11 cellular contexts compared by ENCODE assay signal in the genomic region with DNA sequence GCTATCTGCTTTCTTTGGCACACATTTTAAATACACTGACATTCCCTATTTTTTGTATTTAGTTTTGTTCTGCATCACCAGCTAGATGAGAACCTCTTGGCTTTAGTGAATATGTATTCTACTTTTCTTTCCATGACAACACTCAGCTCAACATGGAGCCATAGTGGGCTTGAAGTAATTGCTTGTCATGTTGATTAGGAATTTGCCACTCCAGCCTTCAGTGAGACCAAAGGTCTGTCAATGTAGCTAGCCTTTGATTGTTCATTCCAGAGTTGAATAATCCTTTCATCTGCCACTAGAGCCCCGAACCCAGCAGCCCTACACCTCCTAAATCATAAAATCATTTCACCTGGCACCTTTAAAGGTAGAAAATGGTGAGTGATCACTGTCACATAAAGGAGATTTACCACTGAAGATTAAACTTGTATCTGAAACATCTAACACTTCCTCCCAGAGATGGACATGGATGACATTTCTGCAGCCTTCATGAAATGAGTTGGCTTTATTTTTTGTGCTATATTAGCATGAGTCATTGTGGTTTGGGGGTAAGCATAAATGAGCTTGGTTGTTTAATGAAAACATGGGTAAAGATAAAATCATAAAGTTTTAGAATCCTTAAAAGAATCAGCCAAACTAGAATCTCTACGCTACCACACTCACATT. TPM values are rescaled to one million over a fixed set of nuclear protein-coding genes. Genes with fewer than 3 reads are reported as not detected.
DNase-seq lines count a peak whose midpoint lies in the region; ATAC-seq and TF ChIP-seq lines count a peak whose summit lies in the region.
"Had no signal": no experiment of that assay in that cellular context is flagged by ENCODE, and none has a peak within 500 bp of the region (broad histone marks: within the 10 kb centered on the region; RNA-seq: fewer than 3 reads in every experiment).

No MANE protein-coding gene starts in this region.

- in situ Hi-C loops in mammary epithelial cell (cut with MboI; ENCODE audit: low sequenced_read_pairs in 2 of 2): no loop called here

- peaks cover 3% of the 10 kb centered on the region for H3K79me2 ChIP-seq in mammary epithelial cell (ENCODE audit: insufficient read depth, low read length)

- TF ChIP-seq CTCF in mammary epithelial cell (conservative IDR thresholded peaks at IDR 0.05 in 1 of 2, IDR thresholded peaks at IDR 0.05 in 1 of 2; ENCODE audit: extremely low read depth in 1 of 2, insufficient read depth in 1 of 2, low read depth in 1 of 2, low read length in 2 of 2): no peak
- TF ChIP-seq CTCF in breast epithelium (IDR thresholded peaks at IDR 0.05): no peak
- no peak for TF ChIP-seq CTCF in WTC11 (IDR thresholded peaks at IDR 0.05)
- TF ChIP-seq CTCF in BE2C (IDR thresholded peaks at IDR 0.05; ENCODE audit: low read depth, low read length): no peak

- peak overlapping the region; percentile 5 for H3K4me3 Mint-ChIP-seq in WTC11

- BruUV-seq in mammary epithelial cell (replicated peaks; lab: Mats Ljungman, UMichigan): no TSS peak

- ATAC-seq in WTC11: peak; percentile 88
- ATAC-seq: psoas muscle had no signal

- DNase-seq in mammary epithelial cell (peak; percentile 36), breast epithelium (ENCODE audit: low spot score in 2 of 2) (no peak), WTC11 (ENCODE audit: low spot score) (no peak), fibroblast of peridontal ligament (ENCODE audit: extremely low read depth) (peak; percentile 52), NCI-H2107 treated with DMSO at 0.1 percent for 48 hours (lab: John Stamatoyannopoulos, UW; ENCODE audit: unreplicated experiment) (no peak), NOMO-1 treated with dmso at 0.1 percent for 144 hours (lab: John Stamatoyannopoulos, UW; ENCODE audit: unreplicated experiment) (no peak), NCI-H146 (lab: John Stamatoyannopoulos, UW) (no peak), BE2C (no peak)
- DNase-seq: NCI-H2081, psoas muscle, SJCRH30 had no signal

- H3K9me3 Mint-ChIP-seq in WTC11: no peaks in the 10 kb centered on the region

- H3K4me2 ChIP-seq in mammary epithelial cell (ENCODE audit: insufficient read depth, low read depth, low read length): no peak overlapping the region

- H3K27me3 Mint-ChIP-seq in WTC11 (ENCODE audit: low read depth): no peaks in the 10 kb centered on the region

- CTCF ChIA-PET in mammary epithelial cell (lab: Charles Lee; ENCODE audit: low non-redundant PET) (no interaction called here), WTC11 (lab: Charles Lee) (interaction anchor here (1.0 to 2.2 kb wide), 2 partner anchors 16 to 36 kb away, joined by 3 to 6 read pairs; no protein-coding TSS in a partner anchor)

- no peak overlapping the region for H2AFZ ChIP-seq in mammary epithelial cell (ENCODE audit: low read depth, low read length)

- H3K36me3 ChIP-seq in mammary epithelial cell (ENCODE audit: insufficient read depth, low read length) (peaks cover 40% of the 10 kb centered on the region), breast epithelium (peaks cover 12% of the 10 kb centered on the region), BE2C (peaks cover 84% of the 10 kb centered on the region)

- H3K4me1 Mint-ChIP-seq in WTC11: peaks cover 27% of the 10 kb centered on the region

- 94% methylated on average over 2 of the region's 2 CpGs for WGBS in mammary epithelial cell (ENCODE audit: low coverage, missing lambda C conversion rate)

- H3K4me1 ChIP-seq in mammary epithelial cell (ENCODE audit: insufficient read depth, low read length) (peaks cover 18% of the 10 kb centered on the region), breast epithelium (no peaks in the 10 kb centered on the region), BE2C (no peaks in the 10 kb centered on the region)
- H3K4me1 ChIP-seq: psoas muscle, SJCRH30 had no signal

- no peaks in the 10 kb centered on the region for H3K9me3 ChIP-seq in mammary epithelial cell (replicated peaks; ENCODE audit: insufficient read depth, low read length)
- no peaks in the 10 kb centered on the region for H3K9me3 ChIP-seq in breast epithelium
- no peaks in the 10 kb centered on the region for H3K9me3 ChIP-seq in BE2C
- H3K9me3 ChIP-seq: psoas muscle, SJCRH30 had no signal

- no peak overlapping the region for H3K4me3 ChIP-seq in mammary epithelial cell (replicated peaks in 1 of 3; ENCODE audit: insufficient read depth in 1 of 3, low read depth in 2 of 3, low read length in 3 of 3)
- H3K4me3 ChIP-seq in breast epithelium: no peak overlapping the region
- no peak overlapping the region for H3K4me3 ChIP-seq in BE2C (ENCODE audit: low read depth, low read length)
- H3K4me3 ChIP-seq: psoas muscle, SJCRH30 had no signal

- H3K27ac ChIP-seq in mammary epithelial cell (ENCODE audit: insufficient read depth, low read depth, low read length): no peak overlapping the region
- no peak overlapping the region for H3K27ac ChIP-seq in breast epithelium
- H3K27ac ChIP-seq: psoas muscle, SJCRH30 had no signal

- peak overlapping the region; percentile 92 for H3K27ac Mint-ChIP-seq in WTC11

- dilution Hi-C loops in mammary epithelial cell (cut with HindIII; ENCODE audit: low sequenced_read_pairs): no loop called here

- peaks cover 79% of the 10 kb centered on the region for H3K36me3 Mint-ChIP-seq in WTC11

- POLR2A ChIA-PET in WTC11 (lab: Charles Lee): interaction anchor here (0.5 kb wide), 1 partner anchor 9 kb away, joined by 3 read pairs; no protein-coding TSS in a partner anchor

- no peak overlapping the region for H3K9ac ChIP-seq in mammary epithelial cell (ENCODE audit: insufficient read depth, low read length)

- intact Hi-C loops in mammary epithelial cell (cut with micrococcal nuclease) (no loop called here), breast epithelium (cut with DNase I; ENCODE audit: low total_unique reads) (no loop called here)

- TF ChIP-seq POLR2A in breast epithelium (IDR thresholded peaks at IDR 0.05): no peak

- no peaks in the 10 kb centered on the region for H4K20me1 ChIP-seq in mammary epithelial cell (ENCODE audit: insufficient read depth, low read length)

- H3K27me3 ChIP-seq in mammary epithelial cell (ENCODE audit: insufficient read depth, low read length) (no peaks in the 10 kb centered on the region), breast epithelium (no peaks in the 10 kb centered on the region), BE2C (no peaks in the 10 kb centered on the region)
- H3K27me3 ChIP-seq: SJCRH30 had no signal

TF ChIP-seq in WTC11, 78 proteins besides CTCF, POLR2A, EP300 and RAD21 (continues in another document):
- TF ChIP-seq ARID4B (CRISPR knock-in tag; IDR thresholded peaks at IDR 0.05; ENCODE audit: borderline replicate concordance) (no peak), SMAD4 (CRISPR knock-in tag; IDR thresholded peaks at IDR 0.05) (no peak), ATF1 (CRISPR knock-in tag; IDR thresholded peaks at IDR 0.05) (no peak), MXD4 (CRISPR knock-in tag; IDR thresholded peaks at IDR 0.05; ENCODE audit: borderline replicate concordance) (no peak), NFYB (CRISPR knock-in tag; conservative IDR thresholded peaks at IDR 0.05; ENCODE audit: low read depth) (no peak), ZNF232 (CRISPR knock-in tag; IDR thresholded peaks at IDR 0.05) (no peak), GABPB1 (CRISPR knock-in tag; IDR thresholded peaks at IDR 0.05) (no peak), NR1H2 (CRISPR knock-in tag; IDR thresholded peaks at IDR 0.05) (no peak), ELF4 (CRISPR knock-in tag; IDR thresholded peaks at IDR 0.05; ENCODE audit: low read depth) (no peak)

RNA-seq across cellular contexts. Expression of gene GARRE1, which starts 29.2 kb away (rescaled TPM):
- 10 to 100 TPM; 11.3 to 13.0 TPM for total RNA-seq in mammary epithelial cell
- polyA plus RNA-seq in mammary epithelial cell: 4.5 TPM
- polyA minus RNA-seq in mammary epithelial cell: 11.9 TPM
- total RNA-seq in breast epithelium: 10 to 100 TPM; 21.0 to 43.9 (median 25.2) TPM
- total RNA-seq in WTC11 (2021): 16.7 to 20.8 TPM (median 19.8 TPM) in 3 replicates
- polyA plus RNA-seq in BE2C (2012; ENCODE audit: insufficient read depth, insufficient read length, low read depth): 13.4 TPM

RNA-seq across cellular contexts. Expression of gene LSM14A, which starts 52.8 kb away (rescaled TPM):
- total RNA-seq in mammary epithelial cell (10 to 100 TPM; 57.3 to 83.4 TPM), breast epithelium (100 to 1,000 TPM; 106 to 129 (median 126) TPM), WTC11 (2021) (161 to 178 TPM (median 173 TPM) in 3 replicates)
- polyA plus RNA-seq in mammary epithelial cell: 63.4 TPM
- 155 TPM for polyA minus RNA-seq in mammary epithelial cell
- 207 TPM for polyA plus RNA-seq in BE2C (2012; ENCODE audit: insufficient read depth, insufficient read length, low read depth)

Comparison
In these comparisons a context has a peak if more than half of its experiments do, and no peak if none do; other contexts are left out.
1. DNase-seq: peak in mammary epithelial cell (single experiment) and fibroblast of peridontal ligament (single experiment); none in breast epithelium (0 of 2), WTC11 (single experiment), NCI-H2107 treated with DMSO at 0.1 percent for 48 hours (single experiment), NOMO-1 treated with dmso at 0.1 percent for 144 hours (single experiment), NCI-H146 (single experiment) and BE2C (single experiment).